ENCODE assay signal across 11 cellular contexts in genomic region chr6:36514554-36515456, GRCh38. TPM values are rescaled to one million over a fixed set of nuclear protein-coding genes. Genes with fewer than 3 reads are reported as not detected.
DNase-seq lines count a peak whose midpoint lies in the region; ATAC-seq and TF ChIP-seq lines count a peak whose summit lies in the region.
"Had no signal": no experiment of that assay in that cellular context is flagged by ENCODE, and none has a peak within 500 bp of the region (broad histone marks: within the 10 kb centered on the region; RNA-seq: fewer than 3 reads in every experiment).

No MANE protein-coding gene starts in this region.

- peak overlapping the region; percentile 86 for H3K27ac ChIP-seq in neutrophil
- H3K27ac ChIP-seq: upper lobe of right lung had no signal

- no peak overlapping the region for H3K4me3 Mint-ChIP-seq in activated T-cell treated with anti-CD3 and anti-CD28 coated beads, Interleukin-2, amount 50 U/mL, for 72 hours

- H3K27me3 Mint-ChIP-seq in activated T-cell treated with anti-CD3 and anti-CD28 coated beads, Interleukin-2, amount 50 U/mL, for 72 hours (ENCODE audit: low read depth) = no peaks in the 10 kb centered on the region

- peaks cover 13 to 20% of the 10 kb centered on the region in 2 experiments for H3K4me1 ChIP-seq in neutrophil (ENCODE audit: control insufficient read depth in 1 of 2, insufficient read depth in 1 of 2, low read depth in 1 of 2, low read length in 1 of 2)
- H3K4me1 ChIP-seq: upper lobe of right lung had no signal

- H3K4me3 ChIP-seq in epithelial cell of proximal tubule (ENCODE audit: low read depth, low read length) = no peak overlapping the region
- peak overlapping the region in 1 of 2 experiments; percentile 16 for H3K4me3 ChIP-seq in neutrophil (ENCODE audit: low read depth in 1 of 2, low read length in 1 of 2)
- H3K4me3 ChIP-seq: upper lobe of right lung had no signal

- H3K36me3 ChIP-seq in neutrophil = peaks cover 73% of the 10 kb centered on the region

- peaks cover 24% of the 10 kb centered on the region for H3K4me1 Mint-ChIP-seq in activated T-cell treated with anti-CD3 and anti-CD28 coated beads, Interleukin-2, amount 50 U/mL, for 72 hours (ENCODE audit: low read depth)

- H3K9me3 Mint-ChIP-seq in activated T-cell treated with anti-CD3 and anti-CD28 coated beads, Interleukin-2, amount 50 U/mL, for 72 hours = no peaks in the 10 kb centered on the region

- H3K9me3 ChIP-seq in neutrophil = no peaks in the 10 kb centered on the region
- H3K9me3 ChIP-seq: upper lobe of right lung had no signal

- no peak for ATAC-seq in activated T-cell treated with anti-CD3 and anti-CD28 coated beads, Interleukin-2, amount 50 U/mL, for 72 hours (replicated peaks in 1 of 2)
- ATAC-seq in HG03175 (IDR thresholded peaks at IDR 0.05; ENCODE audit: unreplicated experiment) (peak; percentile 81), HG02642 (IDR thresholded peaks at IDR 0.05; ENCODE audit: poor library complexity, unreplicated experiment) (no peak)
- ATAC-seq: upper lobe of right lung had no signal

- peak overlapping the region; percentile 51 for H3K27ac Mint-ChIP-seq in activated T-cell treated with anti-CD3 and anti-CD28 coated beads, Interleukin-2, amount 50 U/mL, for 72 hours

- DNase-seq in activated T-cell treated with anti-CD3 and anti-CD28 coated beads, Interleukin-2, amount 50 U/mL, for 72 hours = no peak
- no peak for DNase-seq in activated T-cell treated with anti-CD3 and anti-CD28 coated beads, Interleukin-2, amount 50 U/mL, for 48 hours
- peak; percentile 83 for DNase-seq in epithelial cell of proximal tubule (ENCODE audit: low read depth)
- DNase-seq in D341Med (ENCODE audit: low spot score) = no peak
- DNase-seq in NCI-H2081 treated with DMSO at 0.1 percent for 48 hours (lab: John Stamatoyannopoulos, UW) = no peak
- DNase-seq: anterior cingulate cortex, posterior cingulate gyrus, upper lobe of right lung had no signal

- H3K36me3 Mint-ChIP-seq in activated T-cell treated with anti-CD3 and anti-CD28 coated beads, Interleukin-2, amount 50 U/mL, for 72 hours (ENCODE audit: insufficient read depth in 2 of 2) = peaks cover 4 to 22% of the 10 kb centered on the region in 2 donors

- TF ChIP-seq CTCF in epithelial cell of proximal tubule (conservative IDR thresholded peaks at IDR 0.05; ENCODE audit: low read depth, low read length) (no peak), neutrophil (IDR thresholded peaks at IDR 0.05) (peak; percentile 9)

- H3K27me3 ChIP-seq in neutrophil = no peaks in the 10 kb centered on the region
- H3K27me3 ChIP-seq: upper lobe of right lung had no signal

RNA-seq across cellular contexts. Expression of gene STK38, which starts 32.5 kb away (rescaled TPM):
- total RNA-seq in activated T-cell treated with anti-CD3 and anti-CD28 coated beads, Interleukin-2, amount 50 U/mL, for 72 hours = 10 to 100 TPM; 30.7 to 34.4 TPM
- total RNA-seq in epithelial cell of proximal tubule = 18.3 and 21.5 TPM in 2 replicates
